In genomic region chr2:161045726-161046125, GRCh38 we compare ENCODE assay signal across 16 cellular contexts.
"Had no signal": no experiment of that assay in that cellular context is flagged by ENCODE, and none has a peak within 500 bp of the region (broad histone marks: within the 10 kb centered on the region; RNA-seq: fewer than 3 reads in every experiment).

No MANE protein-coding gene starts in this region.

- H3K9me3 ChIP-seq: prostate gland, thoracic aorta had no signal

- H3K4me3 ChIP-seq: lung, prostate gland, thoracic aorta had no signal

- H3K36me3 ChIP-seq: prostate gland, thoracic aorta had no signal

- H3K27ac ChIP-seq: prostate gland, thoracic aorta had no signal

- H3K4me1 Mint-ChIP-seq: activated naive CD8-positive, alpha-beta T cell treated with anti-CD3 and anti-CD28 coated beads for 36 hours; immature natural killer cell; T-cell had no signal

- DNase-seq: activated CD4-positive, alpha-beta T cell treated with anti-CD3 and anti-CD28 coated beads, Interleukin-2, amount 50 U/mL, for 1 hour; activated CD8-positive, alpha-beta memory T cell treated with anti-CD3 and anti-CD28 coated beads for 24 hours; activated naive CD8-positive, alpha-beta T cell treated with anti-CD3 and anti-CD28 coated beads for 36 hours; anterior cingulate cortex; cerebellar nuclear complex; endodermal cell; immature natural killer cell; left colon; stimulated activated CD4-positive, alpha-beta T cell treated with anti-CD3 and anti-CD28 coated beads, Interleukin-2, amount 100 ng/mL, for 24 hours; T-cell; T-helper 9 cell had no signal

- H3K36me3 Mint-ChIP-seq: activated naive CD8-positive, alpha-beta T cell treated with anti-CD3 and anti-CD28 coated beads for 36 hours; immature natural killer cell; T-cell had no signal

- H3K4me3 Mint-ChIP-seq: activated naive CD8-positive, alpha-beta T cell treated with anti-CD3 and anti-CD28 coated beads for 36 hours; activated T-helper 1 cell treated with anti-CD3 and anti-CD28 coated beads, Interleukin-12 subunit alpha, Interleukin-12 subunit beta, Interleukin-2, Interleukin-4 antibody, amounts not matched to agents 30 ng/mL and 10 ng/mL and 1 ng/mL, durations not matched to agents 14 hours and 24 hours and 36 hours; endodermal cell; immature natural killer cell; neural crest cell; T-cell had no signal

- H3K27ac Mint-ChIP-seq: activated naive CD8-positive, alpha-beta T cell treated with anti-CD3 and anti-CD28 coated beads for 36 hours; activated T-helper 1 cell treated with anti-CD3 and anti-CD28 coated beads, Interleukin-12 subunit alpha, Interleukin-12 subunit beta, Interleukin-2, Interleukin-4 antibody, amounts not matched to agents 30 ng/mL and 10 ng/mL and 1 ng/mL, durations not matched to agents 14 hours and 24 hours and 36 hours; endodermal cell; immature natural killer cell; T-cell had no signal

- H3K9me3 Mint-ChIP-seq: activated naive CD8-positive, alpha-beta T cell treated with anti-CD3 and anti-CD28 coated beads for 36 hours; activated T-helper 1 cell treated with anti-CD3 and anti-CD28 coated beads, Interleukin-12 subunit alpha, Interleukin-12 subunit beta, Interleukin-2, Interleukin-4 antibody, amounts not matched to agents 30 ng/mL and 10 ng/mL and 1 ng/mL, durations not matched to agents 14 hours and 24 hours and 36 hours; endodermal cell; neural crest cell; T-cell had no signal

- H3K4me1 ChIP-seq: prostate gland had no signal
